ENCODE assay signal across 1 cellular context in the genomic region with DNA sequence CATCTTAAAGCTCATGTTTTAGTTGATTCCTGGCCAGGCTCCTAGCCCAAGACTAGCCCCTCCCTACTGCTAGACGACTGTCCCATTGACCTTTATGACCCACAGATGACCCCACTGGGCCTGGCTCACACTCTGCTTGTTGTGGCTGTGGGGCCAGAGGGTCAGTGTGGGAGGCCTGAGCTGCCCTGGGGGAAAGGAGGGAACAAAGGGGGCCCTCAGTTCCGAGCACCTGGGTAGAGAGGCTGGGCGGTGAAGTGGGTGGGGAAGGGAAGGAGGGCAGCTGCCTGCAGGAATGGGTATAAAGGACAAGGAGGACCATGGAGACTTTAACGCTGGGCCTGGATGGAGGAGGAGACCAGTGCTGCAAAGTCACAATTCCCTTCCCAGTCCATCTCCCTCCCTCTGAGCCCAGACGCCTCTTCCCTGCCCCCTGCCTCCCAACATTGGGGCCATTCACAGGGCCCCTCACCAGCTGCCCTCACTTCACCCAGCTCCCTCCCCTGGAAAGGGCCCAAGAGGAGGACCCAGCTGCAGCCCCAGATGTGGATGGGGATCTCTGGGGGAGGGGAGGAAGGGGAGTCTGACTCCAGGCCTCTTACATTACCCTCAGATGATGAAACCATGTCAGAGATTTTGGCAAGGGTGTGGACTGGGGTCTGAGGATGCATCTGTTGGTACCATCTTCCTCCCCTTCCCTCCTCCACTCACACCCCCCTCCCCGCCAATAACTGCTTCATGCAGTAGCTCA.
A peak's percentile ranks its signal among the peaks of the same experiment; 100 is the strongest.
TF ChIP-seq lines count a peak whose summit lies in the region.

No MANE protein-coding gene starts in this region.

TF ChIP-seq in HepG2, 621 proteins besides CTCF, POLR2A, EP300 and RAD21:
- TF ChIP-seq NR2F6 (IDR thresholded peaks at IDR 0.05) (peak; percentile 69; the same call in 1 of the 2 replicates), NR2F6 (CRISPR knock-in tag; IDR thresholded peaks at IDR 0.05) (peak; percentile 67; the same call in 1 of the 2 replicates), ZNF768 (CRISPR knock-in tag; IDR thresholded peaks at IDR 0.05) (no peak), FOXK2 (IDR thresholded peaks at IDR 0.05) (no peak), ZNF557 (CRISPR knock-in tag; IDR thresholded peaks at IDR 0.05) (no peak), ZNF510 (CRISPR knock-in tag; IDR thresholded peaks at IDR 0.05; ENCODE audit: low read depth) (no peak), RXRA (CRISPR knock-in tag; IDR thresholded peaks at IDR 0.05) (peak; percentile 86), FIP1L1 (IDR thresholded peaks at IDR 0.05; ENCODE audit: borderline replicate concordance, insufficient read depth, low read depth, low read length) (no peak), NR2F2 (IDR thresholded peaks at IDR 0.05; ENCODE audit: borderline replicate concordance, low read depth) (peak; percentile 86), HNF4A (CRISPR knock-in tag; IDR thresholded peaks at IDR 0.05) (0 out of 2 replicates have a peak, but pooled peaks have one; percentile 18), PPARG (CRISPR knock-in tag; conservative IDR thresholded peaks at IDR 0.05) (no peak), RARA (CRISPR knock-in tag; IDR thresholded peaks at IDR 0.05) (peak; percentile 81), ZNF766 (CRISPR knock-in tag; IDR thresholded peaks at IDR 0.05; ENCODE audit: borderline replicate concordance) (no peak), ZNF720 (CRISPR knock-in tag; IDR thresholded peaks at IDR 0.05) (no peak), NR2F1 (CRISPR knock-in tag; IDR thresholded peaks at IDR 0.05) (peak in 1 of 2 experiments; percentile 58; a peak in 1 of 4 replicates), ZNF746 (CRISPR knock-in tag; IDR thresholded peaks at IDR 0.05) (no peak)
- TF ChIP-seq, protein P1, sequence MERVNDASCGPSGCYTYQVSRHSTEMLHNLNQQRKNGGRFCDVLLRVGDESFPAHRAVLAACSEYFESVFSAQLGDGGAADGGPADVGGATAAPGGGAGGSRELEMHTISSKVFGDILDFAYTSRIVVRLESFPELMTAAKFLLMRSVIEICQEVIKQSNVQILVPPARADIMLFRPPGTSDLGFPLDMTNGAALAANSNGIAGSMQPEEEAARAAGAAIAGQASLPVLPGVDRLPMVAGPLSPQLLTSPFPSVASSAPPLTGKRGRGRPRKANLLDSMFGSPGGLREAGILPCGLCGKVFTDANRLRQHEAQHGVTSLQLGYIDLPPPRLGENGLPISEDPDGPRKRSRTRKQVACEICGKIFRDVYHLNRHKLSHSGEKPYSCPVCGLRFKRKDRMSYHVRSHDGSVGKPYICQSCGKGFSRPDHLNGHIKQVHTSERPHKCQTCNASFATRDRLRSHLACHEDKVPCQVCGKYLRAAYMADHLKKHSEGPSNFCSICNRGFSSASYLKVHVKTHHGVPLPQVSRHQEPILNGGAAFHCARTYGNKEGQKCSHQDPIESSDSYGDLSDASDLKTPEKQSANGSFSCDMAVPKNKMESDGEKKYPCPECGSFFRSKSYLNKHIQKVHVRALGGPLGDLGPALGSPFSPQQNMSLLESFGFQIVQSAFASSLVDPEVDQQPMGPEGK (CRISPR knock-in tag; IDR thresholded peaks at IDR 0.05) = peak; percentile 75
- TF ChIP-seq, protein P2, sequence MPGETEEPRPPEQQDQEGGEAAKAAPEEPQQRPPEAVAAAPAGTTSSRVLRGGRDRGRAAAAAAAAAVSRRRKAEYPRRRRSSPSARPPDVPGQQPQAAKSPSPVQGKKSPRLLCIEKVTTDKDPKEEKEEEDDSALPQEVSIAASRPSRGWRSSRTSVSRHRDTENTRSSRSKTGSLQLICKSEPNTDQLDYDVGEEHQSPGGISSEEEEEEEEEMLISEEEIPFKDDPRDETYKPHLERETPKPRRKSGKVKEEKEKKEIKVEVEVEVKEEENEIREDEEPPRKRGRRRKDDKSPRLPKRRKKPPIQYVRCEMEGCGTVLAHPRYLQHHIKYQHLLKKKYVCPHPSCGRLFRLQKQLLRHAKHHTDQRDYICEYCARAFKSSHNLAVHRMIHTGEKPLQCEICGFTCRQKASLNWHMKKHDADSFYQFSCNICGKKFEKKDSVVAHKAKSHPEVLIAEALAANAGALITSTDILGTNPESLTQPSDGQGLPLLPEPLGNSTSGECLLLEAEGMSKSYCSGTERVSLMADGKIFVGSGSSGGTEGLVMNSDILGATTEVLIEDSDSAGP (CRISPR knock-in tag; IDR thresholded peaks at IDR 0.05; ENCODE audit: borderline replicate concordance) = peak; percentile 22; the same call in 1 of the 2 replicates
- TF ChIP-seq, protein P3, sequence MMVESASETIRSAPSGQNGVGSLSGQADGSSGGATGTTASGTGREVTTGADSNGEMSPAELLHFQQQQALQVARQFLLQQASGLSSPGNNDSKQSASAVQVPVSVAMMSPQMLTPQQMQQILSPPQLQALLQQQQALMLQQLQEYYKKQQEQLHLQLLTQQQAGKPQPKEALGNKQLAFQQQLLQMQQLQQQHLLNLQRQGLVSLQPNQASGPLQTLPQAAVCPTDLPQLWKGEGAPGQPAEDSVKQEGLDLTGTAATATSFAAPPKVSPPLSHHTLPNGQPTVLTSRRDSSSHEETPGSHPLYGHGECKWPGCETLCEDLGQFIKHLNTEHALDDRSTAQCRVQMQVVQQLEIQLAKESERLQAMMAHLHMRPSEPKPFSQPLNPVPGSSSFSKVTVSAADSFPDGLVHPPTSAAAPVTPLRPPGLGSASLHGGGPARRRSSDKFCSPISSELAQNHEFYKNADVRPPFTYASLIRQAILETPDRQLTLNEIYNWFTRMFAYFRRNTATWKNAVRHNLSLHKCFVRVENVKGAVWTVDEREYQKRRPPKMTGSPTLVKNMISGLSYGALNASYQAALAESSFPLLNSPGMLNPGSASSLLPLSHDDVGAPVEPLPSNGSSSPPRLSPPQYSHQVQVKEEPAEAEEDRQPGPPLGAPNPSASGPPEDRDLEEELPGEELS (CRISPR knock-in tag; IDR thresholded peaks at IDR 0.05) = peak; percentile 15; the same call in 1 of the 2 replicates
- TF ChIP-seq, protein P4, sequence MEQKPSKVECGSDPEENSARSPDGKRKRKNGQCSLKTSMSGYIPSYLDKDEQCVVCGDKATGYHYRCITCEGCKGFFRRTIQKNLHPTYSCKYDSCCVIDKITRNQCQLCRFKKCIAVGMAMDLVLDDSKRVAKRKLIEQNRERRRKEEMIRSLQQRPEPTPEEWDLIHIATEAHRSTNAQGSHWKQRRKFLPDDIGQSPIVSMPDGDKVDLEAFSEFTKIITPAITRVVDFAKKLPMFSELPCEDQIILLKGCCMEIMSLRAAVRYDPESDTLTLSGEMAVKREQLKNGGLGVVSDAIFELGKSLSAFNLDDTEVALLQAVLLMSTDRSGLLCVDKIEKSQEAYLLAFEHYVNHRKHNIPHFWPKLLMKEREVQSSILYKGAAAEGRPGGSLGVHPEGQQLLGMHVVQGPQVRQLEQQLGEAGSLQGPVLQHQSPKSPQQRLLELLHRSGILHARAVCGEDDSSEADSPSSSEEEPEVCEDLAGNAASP (CRISPR knock-in tag; IDR thresholded peaks at IDR 0.05; ENCODE audit: borderline replicate concordance) = 0 out of 2 replicates have a peak, but pooled peaks have one; percentile 29
- TF ChIP-seq, protein P5, sequence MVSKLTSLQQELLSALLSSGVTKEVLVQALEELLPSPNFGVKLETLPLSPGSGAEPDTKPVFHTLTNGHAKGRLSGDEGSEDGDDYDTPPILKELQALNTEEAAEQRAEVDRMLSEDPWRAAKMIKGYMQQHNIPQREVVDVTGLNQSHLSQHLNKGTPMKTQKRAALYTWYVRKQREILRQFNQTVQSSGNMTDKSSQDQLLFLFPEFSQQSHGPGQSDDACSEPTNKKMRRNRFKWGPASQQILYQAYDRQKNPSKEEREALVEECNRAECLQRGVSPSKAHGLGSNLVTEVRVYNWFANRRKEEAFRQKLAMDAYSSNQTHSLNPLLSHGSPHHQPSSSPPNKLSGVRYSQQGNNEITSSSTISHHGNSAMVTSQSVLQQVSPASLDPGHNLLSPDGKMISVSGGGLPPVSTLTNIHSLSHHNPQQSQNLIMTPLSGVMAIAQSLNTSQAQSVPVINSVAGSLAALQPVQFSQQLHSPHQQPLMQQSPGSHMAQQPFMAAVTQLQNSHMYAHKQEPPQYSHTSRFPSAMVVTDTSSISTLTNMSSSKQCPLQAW (CRISPR knock-in tag; IDR thresholded peaks at IDR 0.05) = no peak
- TF ChIP-seq, protein P6, sequence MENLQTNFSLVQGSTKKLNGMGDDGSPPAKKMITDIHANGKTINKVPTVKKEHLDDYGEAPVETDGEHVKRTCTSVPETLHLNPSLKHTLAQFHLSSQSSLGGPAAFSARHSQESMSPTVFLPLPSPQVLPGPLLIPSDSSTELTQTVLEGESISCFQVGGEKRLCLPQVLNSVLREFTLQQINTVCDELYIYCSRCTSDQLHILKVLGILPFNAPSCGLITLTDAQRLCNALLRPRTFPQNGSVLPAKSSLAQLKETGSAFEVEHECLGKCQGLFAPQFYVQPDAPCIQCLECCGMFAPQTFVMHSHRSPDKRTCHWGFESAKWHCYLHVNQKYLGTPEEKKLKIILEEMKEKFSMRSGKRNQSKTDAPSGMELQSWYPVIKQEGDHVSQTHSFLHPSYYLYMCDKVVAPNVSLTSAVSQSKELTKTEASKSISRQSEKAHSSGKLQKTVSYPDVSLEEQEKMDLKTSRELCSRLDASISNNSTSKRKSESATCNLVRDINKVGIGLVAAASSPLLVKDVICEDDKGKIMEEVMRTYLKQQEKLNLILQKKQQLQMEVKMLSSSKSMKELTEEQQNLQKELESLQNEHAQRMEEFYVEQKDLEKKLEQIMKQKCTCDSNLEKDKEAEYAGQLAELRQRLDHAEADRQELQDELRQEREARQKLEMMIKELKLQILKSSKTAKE (CRISPR knock-in tag; IDR thresholded peaks at IDR 0.05; ENCODE audit: borderline replicate concordance) = peak; percentile 26; the same call in 1 of the 2 replicates
- TF ChIP-seq, protein P7, sequence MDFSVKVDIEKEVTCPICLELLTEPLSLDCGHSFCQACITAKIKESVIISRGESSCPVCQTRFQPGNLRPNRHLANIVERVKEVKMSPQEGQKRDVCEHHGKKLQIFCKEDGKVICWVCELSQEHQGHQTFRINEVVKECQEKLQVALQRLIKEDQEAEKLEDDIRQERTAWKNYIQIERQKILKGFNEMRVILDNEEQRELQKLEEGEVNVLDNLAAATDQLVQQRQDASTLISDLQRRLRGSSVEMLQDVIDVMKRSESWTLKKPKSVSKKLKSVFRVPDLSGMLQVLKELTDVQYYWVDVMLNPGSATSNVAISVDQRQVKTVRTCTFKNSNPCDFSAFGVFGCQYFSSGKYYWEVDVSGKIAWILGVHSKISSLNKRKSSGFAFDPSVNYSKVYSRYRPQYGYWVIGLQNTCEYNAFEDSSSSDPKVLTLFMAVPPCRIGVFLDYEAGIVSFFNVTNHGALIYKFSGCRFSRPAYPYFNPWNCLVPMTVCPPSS (IDR thresholded peaks at IDR 0.05) = no peak
TF ChIP-seq in HepG2: peak in this region for 11.
